Comparison of ENCODE assay signal across 8 cellular contexts in the genomic region with DNA sequence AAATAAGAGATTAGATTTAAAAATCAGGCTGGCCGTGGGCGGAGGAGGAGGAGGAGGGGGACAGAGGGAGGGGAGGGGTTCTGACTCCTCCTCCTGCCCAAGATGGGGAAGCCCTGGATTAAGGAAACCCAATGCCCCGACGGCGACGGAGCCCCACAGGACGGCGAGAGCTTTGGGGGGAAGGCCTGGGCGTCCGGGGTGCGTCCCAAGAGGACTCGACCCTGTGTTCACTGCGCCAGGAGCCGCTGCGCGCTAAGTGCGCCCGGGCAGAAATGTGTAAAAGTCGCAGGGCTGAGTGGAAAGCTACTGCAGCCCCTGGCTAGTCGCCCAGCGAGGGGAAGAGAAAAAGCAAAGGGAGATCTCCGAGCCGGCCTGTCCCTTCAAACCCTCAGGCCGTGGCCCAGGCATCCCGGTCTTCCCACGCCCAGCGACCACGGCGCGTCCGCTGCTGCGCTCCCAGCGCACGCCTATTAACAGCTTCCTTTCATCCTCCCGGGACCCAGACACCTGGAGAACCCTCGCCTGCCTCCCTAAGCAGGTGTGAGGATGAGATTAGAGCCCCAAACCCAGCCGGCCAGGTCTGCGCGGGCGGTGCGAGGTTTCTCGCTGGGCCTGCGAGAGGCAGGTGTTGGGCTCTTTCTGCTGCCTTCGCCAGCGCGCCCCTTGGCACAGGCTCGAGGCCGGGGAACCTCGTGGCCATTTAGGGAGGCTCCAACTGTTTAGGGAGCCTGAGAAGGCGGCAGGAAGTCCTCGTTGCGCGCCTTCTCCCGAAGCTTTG. TPM values are rescaled to one million over a fixed set of nuclear protein-coding genes. Genes with fewer than 3 reads are reported as not detected.
A peak's percentile ranks its signal among the peaks of the same experiment; 100 is the strongest.
DNase-seq lines count a peak whose midpoint lies in the region; TF ChIP-seq lines count a peak whose summit lies in the region.

No MANE protein-coding gene starts in this region.

- DNase-seq in AG04449 (ENCODE audit: low read depth, low spot score) (no peak), germinal center (ENCODE audit: low spot score) (peak; percentile 28), neural progenitor cell (ENCODE audit: low spot score) (peak; percentile 61), cortex of kidney (lab: John Stamatoyannopoulos, UW) (no peak), HuH-7.5 (ENCODE audit: low spot score) (no peak), middle frontal gyrus (ENCODE audit: extremely low spot score, low spot score) (no peak)
- peak; percentile 25 for DNase-seq in activated naive CD4-positive, alpha-beta T cell treated with anti-CD3 and anti-CD28 coated beads, Interleukin-2, amount 10 ng/mL, durations not matched to agents 7 days and 5 days

- CTCF ChIA-PET in AG04449 (lab: Yijun Ruan, JAX) = no interaction called here
- CTCF ChIA-PET in activated naive CD4-positive, alpha-beta T cell treated with anti-CD3 and anti-CD28 coated beads, Interleukin-2, amount 10 ng/mL, durations not matched to agents 7 days and 5 days (lab: Charles Lee) = interaction anchor here (1.2 kb wide), 1 partner anchor 16 kb away, joined by 3 read pairs; no protein-coding TSS in a partner anchor

- H3K79me2 ChIP-seq in neural progenitor cell (ENCODE audit: low read depth) = peaks cover 32% of the 10 kb centered on the region

- H4K20me1 ChIP-seq in neural progenitor cell (ENCODE audit: low read depth) = peaks cover 23% of the 10 kb centered on the region

- H3K9ac ChIP-seq in HUES64 (ENCODE audit: low read depth, low read length) (peak overlapping the region; percentile 55), neural progenitor cell (no peak overlapping the region)

- H3F3A ChIP-seq in neural progenitor cell (ENCODE audit: low read depth) = peaks cover 4% of the 10 kb centered on the region

- no peak overlapping the region for H3K27ac Mint-ChIP-seq in activated naive CD4-positive, alpha-beta T cell treated with anti-CD3 and anti-CD28 coated beads, Interleukin-2, amount 10 ng/mL, durations not matched to agents 7 days and 5 days
- no peak overlapping the region for H3K27ac Mint-ChIP-seq in neural progenitor cell

- 5% methylated on average over 52 of the region's 54 CpGs for WGBS in HUES64

- H3K27me3 Mint-ChIP-seq in activated naive CD4-positive, alpha-beta T cell treated with anti-CD3 and anti-CD28 coated beads, Interleukin-2, amount 10 ng/mL, durations not matched to agents 7 days and 5 days = peaks cover 20% of the 10 kb centered on the region
- H3K27me3 Mint-ChIP-seq in neural progenitor cell (ENCODE audit: insufficient read depth, low read depth) = peaks cover 7% of the 10 kb centered on the region

- H3K4me1 ChIP-seq in HUES64 (ENCODE audit: insufficient read depth, low read length) (0 out of 2 replicates have a peak, but pooled peaks cover 6% of the 10 kb centered on the region), neural progenitor cell (no peaks in the 10 kb centered on the region)

- no peak for TF ChIP-seq CTCF in AG04449 (IDR thresholded peaks at IDR 0.05; ENCODE audit: insufficient read depth, low read length, missing control alignments)
- no peak for TF ChIP-seq CTCF in neural progenitor cell (IDR thresholded peaks at IDR 0.05)

- peak overlapping the region; percentile 86 for H3K4me3 Mint-ChIP-seq in activated naive CD4-positive, alpha-beta T cell treated with anti-CD3 and anti-CD28 coated beads, Interleukin-2, amount 10 ng/mL, durations not matched to agents 7 days and 5 days
- peak overlapping the region; percentile 92 for H3K4me3 Mint-ChIP-seq in neural progenitor cell

- peaks cover 34% of the 10 kb centered on the region for H3K27me3 ChIP-seq in HUES64 (ENCODE audit: insufficient read depth, low read length)
- H3K27me3 ChIP-seq in neural progenitor cell = peaks cover 46% of the 10 kb centered on the region

- H3K4me3 ChIP-seq in AG04449 (ENCODE audit: low read depth, low read length) (peak overlapping the region; percentile 34), HUES64 (ENCODE audit: low read length) (peak overlapping the region; percentile 69), neural progenitor cell (peak overlapping the region; percentile 77)

- no peaks in the 10 kb centered on the region for H3K9me3 Mint-ChIP-seq in activated naive CD4-positive, alpha-beta T cell treated with anti-CD3 and anti-CD28 coated beads, Interleukin-2, amount 10 ng/mL, durations not matched to agents 7 days and 5 days
- H3K9me3 Mint-ChIP-seq in neural progenitor cell = no peaks in the 10 kb centered on the region

- H3K4me2 ChIP-seq in neural progenitor cell = peak overlapping the region; percentile 73

- H2AFZ ChIP-seq in neural progenitor cell (replicated peaks) = peak overlapping the region; percentile 26

- H3K36me3 Mint-ChIP-seq in activated naive CD4-positive, alpha-beta T cell treated with anti-CD3 and anti-CD28 coated beads, Interleukin-2, amount 10 ng/mL, durations not matched to agents 7 days and 5 days = peaks cover 4% of the 10 kb centered on the region
- no peaks in the 10 kb centered on the region for H3K36me3 Mint-ChIP-seq in neural progenitor cell

- H3K36me3 ChIP-seq in HUES64 (ENCODE audit: insufficient read depth, low read length) (no peaks in the 10 kb centered on the region), neural progenitor cell (no peaks in the 10 kb centered on the region)

- POLR2A ChIA-PET in AG04449 (lab: Yijun Ruan, JAX) = no interaction called here

- peaks cover 18% of the 10 kb centered on the region for H3K4me1 Mint-ChIP-seq in activated naive CD4-positive, alpha-beta T cell treated with anti-CD3 and anti-CD28 coated beads, Interleukin-2, amount 10 ng/mL, durations not matched to agents 7 days and 5 days
- peaks cover 8% of the 10 kb centered on the region for H3K4me1 Mint-ChIP-seq in neural progenitor cell

- H3K27ac ChIP-seq in HUES64 (ENCODE audit: low read depth, low read length) = no peak overlapping the region
- no peak overlapping the region for H3K27ac ChIP-seq in neural progenitor cell

- H3K9me3 ChIP-seq in HUES64 (ENCODE audit: insufficient read depth, low read depth, low read length) (no peaks in the 10 kb centered on the region), neural progenitor cell (ENCODE audit: low read depth) (no peaks in the 10 kb centered on the region)

RNA-seq across cellular contexts. Expression of a gene that starts 1.4 kb away (rescaled TPM):
- 9.6 TPM for polyA plus RNA-seq in HUES64 (2013, experiment 1 of 2)
- 12.0 TPM for polyA plus RNA-seq in HUES64 (2013, experiment 2 of 2)
- total RNA-seq in neural progenitor cell (ENCODE audit: low replicate concordance) = 20.9 and 32.2 TPM in 2 replicates

Comparison
In these comparisons a context has a peak if more than half of its experiments do, and no peak if none do; other contexts are left out.
1. DNase-seq: peak in activated naive CD4-positive, alpha-beta T cell treated with anti-CD3 and anti-CD28 coated beads, Interleukin-2, amount 10 ng/mL, durations not matched to agents 7 days and 5 days (single experiment), germinal center (single experiment) and neural progenitor cell (single experiment); none in AG04449 (single experiment), cortex of kidney (single experiment), HuH-7.5 (single experiment) and middle frontal gyrus (single experiment).
2. Peak in every context shown above with its lines, with median percentiles within 50 percentile points of each other: H3K4me3 ChIP-seq.